In the genomic region with DNA sequence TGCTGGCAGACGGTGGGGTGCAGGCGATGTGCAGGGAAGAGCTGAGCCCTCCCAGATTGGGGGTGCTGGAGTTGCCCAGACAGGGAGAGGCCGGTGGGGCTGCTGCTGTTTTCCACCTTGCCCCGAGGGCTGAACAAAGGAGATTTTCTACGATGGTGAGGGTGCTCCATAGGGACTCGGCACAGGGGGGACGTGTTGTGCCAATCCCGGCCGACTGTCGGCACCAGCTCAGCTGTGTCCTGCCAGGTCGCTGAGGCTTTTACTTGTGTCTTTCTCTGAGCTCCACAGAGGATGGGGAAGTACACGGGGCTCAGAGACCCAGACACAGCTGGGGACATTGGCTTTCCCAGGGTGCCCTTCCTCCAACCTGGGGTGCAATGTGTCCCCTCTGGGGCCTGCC, we compare ENCODE assay signal across 24 cellular contexts.
DNase-seq lines count a peak whose midpoint lies in the region; TF ChIP-seq lines count a peak whose summit lies in the region.
"Had no signal": no experiment of that assay in that cellular context is flagged by ENCODE, and none has a peak within 500 bp of the region (broad histone marks: within the 10 kb centered on the region; RNA-seq: fewer than 3 reads in every experiment).

No MANE protein-coding gene starts in this region.

- H3K4me3 ChIP-seq in coronary artery = no peak overlapping the region
- H3K4me3 ChIP-seq in neuronal stem cell (ENCODE audit: low read length in 2 of 2) = no peak overlapping the region
- H3K4me3 ChIP-seq in tibial artery = no peak overlapping the region
- H3K4me3 ChIP-seq: MG63, neural progenitor cell, prostate gland had no signal

- peak overlapping the region; percentile 78 for H2AK5ac ChIP-seq in neuronal stem cell (ENCODE audit: low read depth, low read length)

- no peak overlapping the region for H2BK5ac ChIP-seq in neuronal stem cell (ENCODE audit: low read length)

- H3K27ac ChIP-seq in coronary artery (peak overlapping the region; percentile 29 to 85), neuronal stem cell (replicated peaks; ENCODE audit: low read length) (no peak overlapping the region), tibial artery (peak overlapping the region; percentile 70 to 71)
- H3K27ac ChIP-seq: KMS-11, neural progenitor cell, prostate gland had no signal

- H4K8ac ChIP-seq in neuronal stem cell (ENCODE audit: low read depth, low read length) = no peak overlapping the region

- H3K27me3 ChIP-seq in neuronal stem cell (ENCODE audit: control insufficient read depth in 3 of 3, insufficient read depth in 3 of 3, low read depth in 1 of 3, low read length in 3 of 3) (no peaks in the 10 kb centered on the region), tibial artery (no peaks in the 10 kb centered on the region)
- H3K27me3 ChIP-seq: MG63, neural progenitor cell had no signal

- peaks cover 11% of the 10 kb centered on the region for H3K4me1 Mint-ChIP-seq in nephron progenitor cell
- H3K4me1 Mint-ChIP-seq: activated CD4-positive, alpha-beta T cell treated with anti-CD3 and anti-CD28 coated beads for 36 hours; stimulated activated effector memory CD8-positive, alpha-beta T cell treated with anti-CD3 and anti-CD28 coated beads, Interleukin-12 subunit alpha, Interleukin-12 subunit beta, amount 100 ng/mL, for 72 hours had no signal

- no peak overlapping the region for H3K4me3 Mint-ChIP-seq in nephron progenitor cell
- H3K4me3 Mint-ChIP-seq: activated CD4-positive, alpha-beta T cell treated with anti-CD3 and anti-CD28 coated beads for 36 hours; brain; neural progenitor cell; stimulated activated effector memory CD8-positive, alpha-beta T cell treated with anti-CD3 and anti-CD28 coated beads, Interleukin-12 subunit alpha, Interleukin-12 subunit beta, amount 100 ng/mL, for 72 hours had no signal

- intact Hi-C loops in tibial artery (cut with DNase I; ENCODE audit: low total_unique reads) = no loop called here

- no CpG with 5 or more reads among the region's 12 CpGs for WGBS in neuronal stem cell (ENCODE audit: extremely low coverage in 2 of 2, insufficient read length in 2 of 2, insufficient replicate concordance in 1 of 2), 2 donors

- H3K36me3 ChIP-seq in neuronal stem cell (replicated peaks in 1 of 2; ENCODE audit: control insufficient read depth in 2 of 2, insufficient read depth in 2 of 2, low read length in 2 of 2) = no peaks in the 10 kb centered on the region
- no peaks in the 10 kb centered on the region for H3K36me3 ChIP-seq in tibial artery
- H3K36me3 ChIP-seq: MG63, neural progenitor cell, prostate gland had no signal

- no peak overlapping the region for H3K9ac ChIP-seq in neuronal stem cell (ENCODE audit: low read depth, low read length, poor library complexity)
- H3K9ac ChIP-seq: KMS-11, neural progenitor cell had no signal

- no peaks in the 10 kb centered on the region for H3K79me1 ChIP-seq in neuronal stem cell (ENCODE audit: low read depth, low read length)

- H3K4me2 ChIP-seq in neuronal stem cell (ENCODE audit: insufficient read depth, low read length, poor library complexity, severe bottlenecking) = no peak overlapping the region
- H3K4me2 ChIP-seq: KMS-11, neural progenitor cell had no signal

- H3K14ac ChIP-seq in neuronal stem cell (ENCODE audit: low read length) = peak overlapping the region; percentile 40

- H2BK15ac ChIP-seq in neuronal stem cell (ENCODE audit: low read length) = no peak overlapping the region

- H2AFZ ChIP-seq in neuronal stem cell (ENCODE audit: low read length) = no peak overlapping the region
- H2AFZ ChIP-seq: neural progenitor cell had no signal

- H3K9me3 ChIP-seq in neuronal stem cell (replicated peaks in 1 of 2; ENCODE audit: control insufficient read depth in 2 of 2, insufficient read depth in 1 of 2, low read depth in 1 of 2, low read length in 2 of 2) (no peaks in the 10 kb centered on the region), tibial artery (no peaks in the 10 kb centered on the region)
- H3K9me3 ChIP-seq: MG63, prostate gland had no signal

- TF ChIP-seq CTCF in coronary artery (IDR thresholded peaks at IDR 0.05) = no peak
- TF ChIP-seq CTCF in tibial artery (IDR thresholded peaks at IDR 0.05) = no peak
- TF ChIP-seq CTCF in nephron progenitor cell (IDR thresholded peaks at IDR 0.05) = no peak

- no peak overlapping the region for H4K91ac ChIP-seq in neuronal stem cell (ENCODE audit: low read depth, low read length, poor library complexity)

- peak; percentile 49 for DNase-seq in activated effector memory CD4-positive, alpha-beta T cell treated with anti-CD3 and anti-CD28 coated beads, Interleukin-2, amount 50 U/mL, for 16 hours
- no peak for DNase-seq in activated effector memory CD4-positive, alpha-beta T cell treated with Interleukin-2 at 50 U/mL for 16 hours
- peak; percentile 62 for DNase-seq in coronary artery (ENCODE audit: low spot score)
- DNase-seq in neuronal stem cell (ENCODE audit: low spot score) = no peak
- DNase-seq in tibial artery = peak in 1 of 2 donors; percentile 53
- no peak for DNase-seq in islet precursor cell
- no peak for DNase-seq in nephron progenitor cell
- no peak for DNase-seq in inferior parietal cortex (ENCODE audit: extremely low spot score)
- DNase-seq: activated CD4-positive, alpha-beta T cell treated with anti-CD3 and anti-CD28 coated beads for 36 hours; activated naive CD4-positive, alpha-beta T cell; cerebellar nuclear complex; DMS79; GDM1; MG63; NCI-H1417; NCI-H2029; NCI-H526; NK-92 treated with Interleukin-12 subunit alpha and Interleukin-12 subunit beta, amount 100 ng/mL, for 24 hours; substantia nigra had no signal

- H2BK120ac ChIP-seq in neuronal stem cell (ENCODE audit: low read depth, low read length) = no peak overlapping the region

- no peak overlapping the region for H2BK12ac ChIP-seq in neuronal stem cell (ENCODE audit: low read length)

- no peak overlapping the region for H3K4ac ChIP-seq in neuronal stem cell (ENCODE audit: low read length)

- no peaks in the 10 kb centered on the region for H3K36me3 Mint-ChIP-seq in nephron progenitor cell (ENCODE audit: low read depth)
- H3K36me3 Mint-ChIP-seq: brain; neural progenitor cell; stimulated activated effector memory CD8-positive, alpha-beta T cell treated with anti-CD3 and anti-CD28 coated beads, Interleukin-12 subunit alpha, Interleukin-12 subunit beta, amount 100 ng/mL, for 72 hours had no signal

- H3K27me3 Mint-ChIP-seq in nephron progenitor cell (ENCODE audit: low read depth, poor library complexity) = peaks cover 5% of the 10 kb centered on the region
- H3K27me3 Mint-ChIP-seq: activated CD4-positive, alpha-beta T cell treated with anti-CD3 and anti-CD28 coated beads for 36 hours had no signal

- H3K23ac ChIP-seq in neuronal stem cell (ENCODE audit: low read depth, low read length, poor library complexity) = peak overlapping the region; percentile 52

- peaks cover 5 to 8% of the 10 kb centered on the region in 2 donors for H3K4me1 ChIP-seq in neuronal stem cell (ENCODE audit: control insufficient read depth in 2 of 2, insufficient read depth in 1 of 2, low read depth in 1 of 2, low read length in 2 of 2)
- peaks cover 0 to 67% (median 51%) of the 10 kb centered on the region in 4 donors for H3K4me1 ChIP-seq in tibial artery
- H3K4me1 ChIP-seq: neural progenitor cell, prostate gland had no signal

- no peak overlapping the region for H3K27ac Mint-ChIP-seq in nephron progenitor cell
- H3K27ac Mint-ChIP-seq: activated CD4-positive, alpha-beta T cell treated with anti-CD3 and anti-CD28 coated beads for 36 hours; neural progenitor cell; stimulated activated effector memory CD8-positive, alpha-beta T cell treated with anti-CD3 and anti-CD28 coated beads, Interleukin-12 subunit alpha, Interleukin-12 subunit beta, amount 100 ng/mL, for 72 hours had no signal

- peak overlapping the region; percentile 33 for H3K18ac ChIP-seq in neuronal stem cell (ENCODE audit: low read length)

- H3K9me3 Mint-ChIP-seq in nephron progenitor cell = no peaks in the 10 kb centered on the region
- H3K9me3 Mint-ChIP-seq: neural progenitor cell; stimulated activated effector memory CD8-positive, alpha-beta T cell treated with anti-CD3 and anti-CD28 coated beads, Interleukin-12 subunit alpha, Interleukin-12 subunit beta, amount 100 ng/mL, for 72 hours had no signal

Comparison
In these comparisons a context has a peak if more than half of its experiments do, and no peak if none do; other contexts are left out.
1. DNase-seq: peak in activated effector memory CD4-positive, alpha-beta T cell treated with anti-CD3 and anti-CD28 coated beads, Interleukin-2, amount 50 U/mL, for 16 hours (single experiment) and coronary artery (single experiment); none in activated effector memory CD4-positive, alpha-beta T cell treated with Interleukin-2 at 50 U/mL for 16 hours (single experiment), neuronal stem cell (single experiment), islet precursor cell (single experiment), nephron progenitor cell (single experiment) and inferior parietal cortex (single experiment).